ENCODE assay signal across 28 cellular contexts in the genomic region with DNA sequence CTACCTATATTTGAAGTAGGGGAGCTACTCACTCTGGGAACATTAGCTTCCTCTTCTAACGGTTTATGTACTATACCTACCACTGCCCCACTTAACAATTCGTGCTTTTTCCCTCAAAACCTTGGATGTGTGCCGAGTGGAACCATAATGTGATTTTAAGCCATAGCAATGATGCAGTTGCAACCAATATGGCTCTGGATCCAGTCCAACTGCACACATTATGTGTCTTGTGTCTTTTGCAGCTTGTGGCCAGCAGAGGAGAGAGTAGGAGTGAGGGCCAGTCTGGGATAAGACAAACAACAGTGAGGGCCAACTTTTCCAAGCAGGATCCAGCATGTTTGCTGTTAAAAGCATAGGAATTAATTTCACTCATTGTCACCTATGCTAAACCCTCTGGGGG.
"Had no signal": no experiment of that assay in that cellular context is flagged by ENCODE, and none has a peak within 500 bp of the region (broad histone marks: within the 10 kb centered on the region; RNA-seq: fewer than 3 reads in every experiment).

No MANE protein-coding gene starts in this region.

- H3K4me1 Mint-ChIP-seq: nephron had no signal

- H3K9me3 Mint-ChIP-seq: effector memory CD8-positive, alpha-beta T cell; nephron; stimulated activated effector memory CD8-positive, alpha-beta T cell treated with anti-CD3 and anti-CD28 coated beads, Interleukin-12 subunit alpha, Interleukin-12 subunit beta, amount 100 ng/mL, for 72 hours had no signal

- H3K36me3 ChIP-seq: esophagus squamous epithelium, heart right ventricle, left lung, ovary, sigmoid colon, stomach, thyroid gland, vagina had no signal

- H3K36me3 Mint-ChIP-seq: stimulated activated effector memory CD8-positive, alpha-beta T cell treated with anti-CD3 and anti-CD28 coated beads, Interleukin-12 subunit alpha, Interleukin-12 subunit beta, amount 100 ng/mL, for 72 hours had no signal

- H3K4me1 ChIP-seq: esophagus squamous epithelium, left lung, psoas muscle, sigmoid colon, stomach had no signal

- DNase-seq: effector memory CD8-positive, alpha-beta T cell; erythroblast; esophagus squamous epithelium; foreskin melanocyte; glutamatergic neuron; heart right ventricle; hippocampal formation; left cardiac atrium; left lung; mesendoderm; midbrain; naive thymus-derived CD4-positive, alpha-beta T cell; occipital lobe; ovary; posterior cingulate gyrus; psoas muscle; right cardiac atrium; sigmoid colon; stimulated activated CD4-positive, alpha-beta T cell treated with anti-CD3 and anti-CD28 coated beads, Interleukin-2, amount 100 ng/mL, for 24 hours; stimulated activated CD4-positive, alpha-beta T cell treated with anti-CD3 and anti-CD28 coated beads, Interleukin-4, amount 100 ng/mL, for 24 hours; stimulated activated naive CD4-positive, alpha-beta T cell treated with Interleukin-2 at 50 U/mL for 16 hours; stomach; thyroid gland had no signal

- H3K27ac ChIP-seq: esophagus squamous epithelium, heart right ventricle, left lung, ovary, psoas muscle, sigmoid colon, stomach, thyroid gland, vagina had no signal

- H3K4me3 Mint-ChIP-seq: effector memory CD8-positive, alpha-beta T cell; naive thymus-derived CD4-positive, alpha-beta T cell; nephron; stimulated activated effector memory CD8-positive, alpha-beta T cell treated with anti-CD3 and anti-CD28 coated beads, Interleukin-12 subunit alpha, Interleukin-12 subunit beta, amount 100 ng/mL, for 72 hours had no signal

- H3K9me3 ChIP-seq: esophagus squamous epithelium, heart right ventricle, left lung, ovary, psoas muscle, sigmoid colon, stomach, thyroid gland, vagina had no signal

- H3K27ac Mint-ChIP-seq: effector memory CD8-positive, alpha-beta T cell; nephron; stimulated activated effector memory CD8-positive, alpha-beta T cell treated with anti-CD3 and anti-CD28 coated beads, Interleukin-12 subunit alpha, Interleukin-12 subunit beta, amount 100 ng/mL, for 72 hours had no signal

- FAIRE-seq: endometrium, islet of Langerhans had no signal

- H3K4me3 ChIP-seq: esophagus squamous epithelium, heart right ventricle, left lung, ovary, psoas muscle, sigmoid colon, stomach, thyroid gland, vagina had no signal

- H3K27me3 ChIP-seq: esophagus squamous epithelium, heart right ventricle, left lung, ovary, stomach, thyroid gland, vagina had no signal

- ATAC-seq: effector memory CD8-positive, alpha-beta T cell; heart right ventricle; left cardiac atrium; left lung; naive thymus-derived CD4-positive, alpha-beta T cell; psoas muscle; right cardiac atrium; stimulated activated effector memory CD8-positive, alpha-beta T cell treated with anti-CD3 and anti-CD28 coated beads, Interleukin-12 subunit alpha, Interleukin-12 subunit beta, amount 100 ng/mL, for 72 hours had no signal
